13 cellular contexts compared by ENCODE assay signal in genomic region chr1:60573121-60573520, GRCh38.
DNase-seq lines count a peak whose midpoint lies in the region; ATAC-seq and TF ChIP-seq lines count a peak whose summit lies in the region.
"Had no signal": no experiment of that assay in that cellular context is flagged by ENCODE, and none has a peak within 500 bp of the region (broad histone marks: within the 10 kb centered on the region; RNA-seq: fewer than 3 reads in every experiment).

No MANE protein-coding gene starts in this region.

- H3K27me3 Mint-ChIP-seq in H9 (ENCODE audit: low read depth): no peaks in the 10 kb centered on the region; the same call in 1 of the 2 replicates

- H3K9ac ChIP-seq in H9 (ENCODE audit: extremely low read depth, insufficient read length, low read length): no peak overlapping the region
- H3K9ac ChIP-seq: neural progenitor cell had no signal

- H3K18ac ChIP-seq in H9 (ENCODE audit: insufficient read length, low read depth, low read length): no peak overlapping the region

- no peak overlapping the region for H2BK12ac ChIP-seq in H9 (ENCODE audit: insufficient read length, low read depth, low read length)

- ATAC-seq in left ventricle myocardium superior (peak; percentile 76), upper lobe of right lung (peak; percentile 74)

- H3K23ac ChIP-seq in H9 (ENCODE audit: insufficient read length, low read depth, low read length): no peak overlapping the region

- peaks cover 6 to 15% of the 10 kb centered on the region in 2 experiments; a peak in 2 of 4 replicates for H3K4me1 Mint-ChIP-seq in H9

- no peak overlapping the region for H3K56ac ChIP-seq in H9 (ENCODE audit: insufficient read length, low read depth, low read length)

- no peak overlapping the region for H3K4ac ChIP-seq in H9 (ENCODE audit: low read depth, low read length)

- no peak overlapping the region for H4K91ac ChIP-seq in H9 (ENCODE audit: insufficient read length, low read depth, low read length)

- no peak overlapping the region for H2BK120ac ChIP-seq in H9 (ENCODE audit: low read depth, low read length, poor library complexity, severe bottlenecking)

- DNase-seq in left ventricle myocardium superior (no peak), cardiac septum (ENCODE audit: low spot score) (no peak), breast epithelium (ENCODE audit: low spot score in 2 of 2) (no peak), kidney tubule cell (ENCODE audit: low spot score) (peak; percentile 66), upper lobe of right lung (no peak), AG08396 (ENCODE audit: low spot score) (no peak), Kasumi-1 (lab: John Stamatoyannopoulos, UW) (no peak), H9 (no peak)
- DNase-seq: activated CD8-positive, alpha-beta memory T cell treated with anti-CD3 and anti-CD28 coated beads for 24 hours; DMS 273 treated with DMSO at 0.1 percent for 48 hours; foreskin melanocyte; RPMI8226 had no signal

- no peak overlapping the region for H4K5ac ChIP-seq in H9 (ENCODE audit: insufficient read length, low read depth, low read length)

- H3K9me3 Mint-ChIP-seq in H9: no peaks in the 10 kb centered on the region
- H3K9me3 Mint-ChIP-seq: neural progenitor cell had no signal

- no peak overlapping the region for H3T11ph ChIP-seq in H9 (ENCODE audit: low read length)

- H3K4me1 ChIP-seq in breast epithelium: no peaks in the 10 kb centered on the region
- no peaks in the 10 kb centered on the region for H3K4me1 ChIP-seq in upper lobe of right lung
- peaks cover 4% of the 10 kb centered on the region; the same call in 1 of the 2 replicates for H3K4me1 ChIP-seq in H9 (ENCODE audit: insufficient read depth, low read length)
- H3K4me1 ChIP-seq: neural progenitor cell had no signal

- no CpG with 5 or more reads among the region's 1 CpG for whole genome bisulfite sequencing in H9 (ENCODE audit: extremely low coverage, insufficient read length, low lambda C conversion rate)

- H3K79me1 ChIP-seq in H9 (ENCODE audit: insufficient read depth, low read depth, low read length, poor library complexity, severe bottlenecking): no peaks in the 10 kb centered on the region

- no peak overlapping the region for H3K14ac ChIP-seq in H9 (ENCODE audit: insufficient read depth, low read length)

- H3K79me2 ChIP-seq in H9 (ENCODE audit: insufficient read depth, low read length): no peaks in the 10 kb centered on the region

- H4K8ac ChIP-seq in H9 (replicated peaks; ENCODE audit: insufficient read length, low read depth, low read length): no peak overlapping the region

- no peak overlapping the region for H2BK15ac ChIP-seq in H9 (ENCODE audit: low read depth, low read length)

- H3K9me3 ChIP-seq in breast epithelium (no peaks in the 10 kb centered on the region), upper lobe of right lung (no peaks in the 10 kb centered on the region), H9 (ENCODE audit: control insufficient read depth, low read depth, low read length) (no peaks in the 10 kb centered on the region)

- H3K23me2 ChIP-seq in H9 (ENCODE audit: insufficient read length, low read depth, low read length, poor library complexity, severe bottlenecking): no peaks in the 10 kb centered on the region

- H2BK5ac ChIP-seq in H9 (ENCODE audit: insufficient read length, low read length): no peak overlapping the region

- H3K4me2 ChIP-seq in H9 (ENCODE audit: insufficient read depth, insufficient read length, low read length): no peak overlapping the region
- H3K4me2 ChIP-seq: neural progenitor cell had no signal

- H3K4me3 Mint-ChIP-seq in H9: no peak overlapping the region
- H3K4me3 Mint-ChIP-seq: neural progenitor cell had no signal

- H3K36me3 ChIP-seq in breast epithelium: no peaks in the 10 kb centered on the region
- no peaks in the 10 kb centered on the region for H3K36me3 ChIP-seq in upper lobe of right lung
- H3K36me3 ChIP-seq: neural progenitor cell had no signal

- no peaks in the 10 kb centered on the region for H3K36me3 Mint-ChIP-seq in H9 (ENCODE audit: insufficient read depth in 1 of 3, low read depth in 3 of 3)
- H3K36me3 Mint-ChIP-seq: neural progenitor cell had no signal

- H3K27me3 ChIP-seq in breast epithelium: no peaks in the 10 kb centered on the region
- H3K27me3 ChIP-seq in upper lobe of right lung: no peaks in the 10 kb centered on the region
- H3K27me3 ChIP-seq in H9 (ENCODE audit: insufficient read depth, low read length): no peaks in the 10 kb centered on the region
- H3K27me3 ChIP-seq: neural progenitor cell had no signal

- H3K27ac Mint-ChIP-seq in H9: no peak overlapping the region
- H3K27ac Mint-ChIP-seq: neural progenitor cell had no signal

- H3K27ac ChIP-seq in breast epithelium: peak overlapping the region; percentile 39 to 62
- peak overlapping the region; percentile 55 for H3K27ac ChIP-seq in upper lobe of right lung
- H3K27ac ChIP-seq in H9 (ENCODE audit: insufficient read length, low read depth, low read length): no peak overlapping the region
- H3K27ac ChIP-seq: neural progenitor cell had no signal

- TF ChIP-seq POLR2A in breast epithelium (IDR thresholded peaks at IDR 0.05): no peak

- TF ChIP-seq CTCF in breast epithelium (IDR thresholded peaks at IDR 0.05) (no peak), upper lobe of right lung (IDR thresholded peaks at IDR 0.05) (no peak), H9 (conservative IDR thresholded peaks at IDR 0.05) (no peak)

- no peak overlapping the region for H2AFZ ChIP-seq in H9 (ENCODE audit: low read length)
- H2AFZ ChIP-seq: neural progenitor cell had no signal

- no peaks in the 10 kb centered on the region for H4K20me1 ChIP-seq in H9 (ENCODE audit: control insufficient read depth, insufficient read depth, insufficient read length)

- intact Hi-C loops in left ventricle myocardium superior (cut with micrococcal nuclease): no loop called here
- intact Hi-C loops in cardiac septum (cut with DNase I): no loop called here
- intact Hi-C loops in breast epithelium (cut with DNase I; ENCODE audit: low total_unique reads): no loop called here
- intact Hi-C loops in upper lobe of right lung (cut with DNase I): no loop called here

- H3K4me3 ChIP-seq in breast epithelium: no peak overlapping the region
- no peak overlapping the region for H3K4me3 ChIP-seq in upper lobe of right lung
- H3K4me3 ChIP-seq: neural progenitor cell had no signal

- no peak overlapping the region for H2BK20ac ChIP-seq in H9 (ENCODE audit: low read depth, low read length, poor library complexity, severe bottlenecking)

- no peak overlapping the region for H2AK5ac ChIP-seq in H9 (ENCODE audit: insufficient read length, low read length)
